In the genomic region with DNA sequence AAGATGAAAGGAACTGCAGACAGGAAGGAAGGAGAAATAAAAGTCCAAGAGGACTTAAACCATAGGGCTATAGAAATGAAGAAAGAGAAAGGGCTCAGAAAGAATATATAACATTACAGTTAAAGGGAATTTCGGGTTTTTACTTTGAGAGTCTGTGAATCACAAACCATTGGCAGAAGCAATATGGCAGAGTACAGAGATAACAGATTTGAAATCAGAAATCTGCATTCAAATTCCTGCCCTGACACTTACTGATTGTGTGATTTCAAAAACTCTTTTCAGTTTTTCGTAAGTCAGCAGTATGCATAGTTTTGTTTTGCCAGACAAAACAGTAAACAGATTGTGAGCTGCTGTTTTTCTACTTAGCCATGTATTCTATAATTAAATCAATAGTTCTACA, we compare ENCODE assay signal across 1 cellular context.
TF ChIP-seq lines count a peak whose summit lies in the region.

No MANE protein-coding gene starts in this region.

TF ChIP-seq in SK-N-SH, 30 proteins besides CTCF, POLR2A, EP300 and RAD21 (continued from another document):
- TF ChIP-seq, protein P1, sequence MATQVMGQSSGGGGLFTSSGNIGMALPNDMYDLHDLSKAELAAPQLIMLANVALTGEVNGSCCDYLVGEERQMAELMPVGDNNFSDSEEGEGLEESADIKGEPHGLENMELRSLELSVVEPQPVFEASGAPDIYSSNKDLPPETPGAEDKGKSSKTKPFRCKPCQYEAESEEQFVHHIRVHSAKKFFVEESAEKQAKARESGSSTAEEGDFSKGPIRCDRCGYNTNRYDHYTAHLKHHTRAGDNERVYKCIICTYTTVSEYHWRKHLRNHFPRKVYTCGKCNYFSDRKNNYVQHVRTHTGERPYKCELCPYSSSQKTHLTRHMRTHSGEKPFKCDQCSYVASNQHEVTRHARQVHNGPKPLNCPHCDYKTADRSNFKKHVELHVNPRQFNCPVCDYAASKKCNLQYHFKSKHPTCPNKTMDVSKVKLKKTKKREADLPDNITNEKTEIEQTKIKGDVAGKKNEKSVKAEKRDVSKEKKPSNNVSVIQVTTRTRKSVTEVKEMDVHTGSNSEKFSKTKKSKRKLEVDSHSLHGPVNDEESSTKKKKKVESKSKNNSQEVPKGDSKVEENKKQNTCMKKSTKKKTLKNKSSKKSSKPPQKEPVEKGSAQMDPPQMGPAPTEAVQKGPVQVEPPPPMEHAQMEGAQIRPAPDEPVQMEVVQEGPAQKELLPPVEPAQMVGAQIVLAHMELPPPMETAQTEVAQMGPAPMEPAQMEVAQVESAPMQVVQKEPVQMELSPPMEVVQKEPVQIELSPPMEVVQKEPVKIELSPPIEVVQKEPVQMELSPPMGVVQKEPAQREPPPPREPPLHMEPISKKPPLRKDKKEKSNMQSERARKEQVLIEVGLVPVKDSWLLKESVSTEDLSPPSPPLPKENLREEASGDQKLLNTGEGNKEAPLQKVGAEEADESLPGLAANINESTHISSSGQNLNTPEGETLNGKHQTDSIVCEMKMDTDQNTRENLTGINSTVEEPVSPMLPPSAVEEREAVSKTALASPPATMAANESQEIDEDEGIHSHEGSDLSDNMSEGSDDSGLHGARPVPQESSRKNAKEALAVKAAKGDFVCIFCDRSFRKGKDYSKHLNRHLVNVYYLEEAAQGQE (IDR thresholded peaks at IDR 0.05; ENCODE audit: low read depth, low read length): no peak
- TF ChIP-seq, protein P2, sequence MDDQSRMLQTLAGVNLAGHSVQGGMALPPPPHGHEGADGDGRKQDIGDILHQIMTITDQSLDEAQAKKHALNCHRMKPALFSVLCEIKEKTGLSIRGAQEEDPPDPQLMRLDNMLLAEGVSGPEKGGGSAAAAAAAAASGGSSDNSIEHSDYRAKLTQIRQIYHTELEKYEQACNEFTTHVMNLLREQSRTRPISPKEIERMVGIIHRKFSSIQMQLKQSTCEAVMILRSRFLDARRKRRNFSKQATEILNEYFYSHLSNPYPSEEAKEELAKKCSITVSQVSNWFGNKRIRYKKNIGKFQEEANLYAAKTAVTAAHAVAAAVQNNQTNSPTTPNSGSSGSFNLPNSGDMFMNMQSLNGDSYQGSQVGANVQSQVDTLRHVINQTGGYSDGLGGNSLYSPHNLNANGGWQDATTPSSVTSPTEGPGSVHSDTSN (IDR thresholded peaks at IDR 0.05): no peak
- TF ChIP-seq NRF1 (IDR thresholded peaks at IDR 0.05; ENCODE audit: low read depth, low read length) (no peak), GABPA (IDR thresholded peaks at IDR 0.05; ENCODE audit: low read depth) (no peak), FOXM1 (IDR thresholded peaks at IDR 0.05; ENCODE audit: low read depth) (no peak), SIN3A (IDR thresholded peaks at IDR 0.05; ENCODE audit: borderline replicate concordance, low read depth, low read length) (no peak)
- TF ChIP-seq, protein P3, sequence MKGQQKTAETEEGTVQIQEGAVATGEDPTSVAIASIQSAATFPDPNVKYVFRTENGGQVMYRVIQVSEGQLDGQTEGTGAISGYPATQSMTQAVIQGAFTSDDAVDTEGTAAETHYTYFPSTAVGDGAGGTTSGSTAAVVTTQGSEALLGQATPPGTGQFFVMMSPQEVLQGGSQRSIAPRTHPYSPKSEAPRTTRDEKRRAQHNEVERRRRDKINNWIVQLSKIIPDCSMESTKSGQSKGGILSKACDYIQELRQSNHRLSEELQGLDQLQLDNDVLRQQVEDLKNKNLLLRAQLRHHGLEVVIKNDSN (IDR thresholded peaks at IDR 0.05; ENCODE audit: borderline replicate concordance, low read depth): no peak
- TF ChIP-seq, protein P4, sequence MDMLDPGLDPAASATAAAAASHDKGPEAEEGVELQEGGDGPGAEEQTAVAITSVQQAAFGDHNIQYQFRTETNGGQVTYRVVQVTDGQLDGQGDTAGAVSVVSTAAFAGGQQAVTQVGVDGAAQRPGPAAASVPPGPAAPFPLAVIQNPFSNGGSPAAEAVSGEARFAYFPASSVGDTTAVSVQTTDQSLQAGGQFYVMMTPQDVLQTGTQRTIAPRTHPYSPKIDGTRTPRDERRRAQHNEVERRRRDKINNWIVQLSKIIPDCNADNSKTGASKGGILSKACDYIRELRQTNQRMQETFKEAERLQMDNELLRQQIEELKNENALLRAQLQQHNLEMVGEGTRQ (IDR thresholded peaks at IDR 0.05; ENCODE audit: borderline replicate concordance, low read depth, low read length): no peak
TF ChIP-seq in SK-N-SH: peak in this region for 0.
